Comparison of ENCODE assay signal across 8 cellular contexts in the genomic region with DNA sequence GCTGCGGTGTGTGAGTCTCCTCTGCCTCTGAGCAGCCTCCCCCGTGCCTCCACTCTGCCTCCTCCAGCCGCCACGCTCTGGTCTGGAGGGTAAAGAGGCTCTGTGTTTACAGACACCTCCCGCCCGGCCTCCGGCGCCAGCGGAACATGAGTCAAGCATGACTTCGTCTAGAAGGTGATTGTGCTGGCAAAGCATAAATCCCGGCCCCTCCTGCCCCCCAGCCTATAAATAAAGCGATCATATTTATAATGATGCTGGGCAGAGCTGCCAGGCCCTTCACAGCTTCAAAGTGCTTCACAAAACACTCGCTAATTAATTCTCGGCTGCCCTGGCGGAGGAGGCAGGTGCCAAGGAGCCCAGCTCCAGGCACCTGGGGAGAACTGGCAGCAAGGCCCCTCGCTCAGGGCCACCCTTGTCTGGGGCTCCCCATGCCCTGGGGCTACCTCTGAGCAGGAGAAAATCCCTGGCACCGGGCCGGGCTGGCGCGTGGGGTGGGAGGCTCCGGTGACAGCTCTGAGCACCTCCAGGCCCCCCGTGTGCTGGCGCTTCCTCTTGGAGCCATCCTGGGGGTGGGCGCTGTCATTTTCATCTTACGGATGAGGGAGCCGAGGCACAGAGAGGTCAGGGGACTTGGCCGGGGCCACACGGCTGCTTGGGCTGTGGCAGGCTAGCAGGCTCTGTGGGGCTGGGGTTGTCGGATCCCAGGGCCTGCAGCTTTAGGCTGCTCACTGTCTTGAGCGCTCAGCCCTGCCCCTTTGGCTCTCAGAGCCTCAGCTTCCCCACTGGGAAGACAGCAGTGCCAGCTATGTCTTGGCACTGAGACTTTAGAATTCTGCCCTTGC.
DNase-seq lines count a peak whose midpoint lies in the region; ATAC-seq and TF ChIP-seq lines count a peak whose summit lies in the region.

No MANE protein-coding gene starts in this region.

- H3K9me3 ChIP-seq in skeletal muscle tissue (ENCODE audit: control insufficient read depth in 3 of 3, low read length in 3 of 3), result no peaks in the 10 kb centered on the region
- H3K9me3 ChIP-seq in CD8-positive, alpha-beta memory T cell (ENCODE audit: low read length), result no peaks in the 10 kb centered on the region

- no peaks in the 10 kb centered on the region for H3K9me3 Mint-ChIP-seq in CD8-positive, alpha-beta memory T cell
- no peaks in the 10 kb centered on the region for H3K9me3 Mint-ChIP-seq in natural killer cell
- no peaks in the 10 kb centered on the region for H3K9me3 Mint-ChIP-seq in stimulated activated naive CD8-positive, alpha-beta T cell treated with anti-CD3 and anti-CD28 coated beads, Interleukin-15, amount 100 ng/mL, for 72 hours

- H3K4me3 ChIP-seq in skeletal muscle tissue (ENCODE audit: low read length in 3 of 3), result peak overlapping the region; percentile 14 to 53 (median 49)
- H3K4me3 ChIP-seq in CD8-positive, alpha-beta memory T cell (ENCODE audit: low read length), result no peak overlapping the region

- no peak overlapping the region for H3K27ac Mint-ChIP-seq in CD8-positive, alpha-beta memory T cell
- H3K27ac Mint-ChIP-seq in natural killer cell, result no peak overlapping the region
- H3K27ac Mint-ChIP-seq in stimulated activated naive CD8-positive, alpha-beta T cell treated with anti-CD3 and anti-CD28 coated beads, Interleukin-15, amount 100 ng/mL, for 72 hours, result no peak overlapping the region

- H3K27ac ChIP-seq in foreskin keratinocyte (no peak overlapping the region), skeletal muscle tissue (ENCODE audit: low read depth, low read length) (peak overlapping the region; percentile 91)
- H3K27ac ChIP-seq in CD8-positive, alpha-beta memory T cell (ENCODE audit: low read depth, low read length), result no peak overlapping the region

- DNase-seq in HEK293T (ENCODE audit: extremely low spot score) (peak; percentile 37), RPMI7951 (ENCODE audit: low read depth) (peak; percentile 72), foreskin keratinocyte (peak; percentile 47 to 69), GM10266 (ENCODE audit: extremely low spot score) (no peak), natural killer cell (no peak)
- no peak for DNase-seq in CD8-positive, alpha-beta memory T cell
- DNase-seq in stimulated activated naive CD8-positive, alpha-beta T cell treated with anti-CD3 and anti-CD28 coated beads, Interleukin-15, amount 100 ng/mL, for 72 hours, result no peak

- no peaks in the 10 kb centered on the region for H3K27me3 Mint-ChIP-seq in CD8-positive, alpha-beta memory T cell
- no peaks in the 10 kb centered on the region for H3K27me3 Mint-ChIP-seq in natural killer cell (ENCODE audit: low read depth in 2 of 2)
- no peaks in the 10 kb centered on the region for H3K27me3 Mint-ChIP-seq in stimulated activated naive CD8-positive, alpha-beta T cell treated with anti-CD3 and anti-CD28 coated beads, Interleukin-15, amount 100 ng/mL, for 72 hours

- peaks cover 3 to 11% (median 3%) of the 10 kb centered on the region in 3 donors for H3K36me3 Mint-ChIP-seq in CD8-positive, alpha-beta memory T cell
- H3K36me3 Mint-ChIP-seq in natural killer cell, result no peaks in the 10 kb centered on the region

- intact Hi-C loops in natural killer cell (cut with micrococcal nuclease), result no loop called here

- peak; percentile 82 for ATAC-seq in foreskin keratinocyte
- no peak for ATAC-seq in natural killer cell
- ATAC-seq in stimulated activated naive CD8-positive, alpha-beta T cell treated with anti-CD3 and anti-CD28 coated beads, Interleukin-15, amount 100 ng/mL, for 72 hours, result no peak

- H3K4me1 ChIP-seq in foreskin keratinocyte (peaks cover 15% of the 10 kb centered on the region), skeletal muscle tissue (ENCODE audit: control insufficient read depth in 3 of 3, insufficient read depth in 3 of 3, low read length in 3 of 3) (peaks cover 78 to 96% (median 86%) of the 10 kb centered on the region in 3 donors)
- no peaks in the 10 kb centered on the region for H3K4me1 ChIP-seq in CD8-positive, alpha-beta memory T cell (ENCODE audit: insufficient read depth, low read length)

- POLR2A ChIA-PET in HEK293T (lab: Yijun Ruan, JAX), result no interaction called here
- POLR2A ChIA-PET in CD8-positive, alpha-beta memory T cell (lab: Charles Lee), result interaction anchor here (1.3 kb wide), 1 partner anchor 23 kb away, joined by 3 read pairs; no protein-coding TSS in a partner anchor

- H3K27me3 ChIP-seq in foreskin keratinocyte (no peaks in the 10 kb centered on the region), skeletal muscle tissue (ENCODE audit: control insufficient read depth in 3 of 3, insufficient read depth in 3 of 3, low read length in 3 of 3) (no peaks in the 10 kb centered on the region)
- no peaks in the 10 kb centered on the region for H3K27me3 ChIP-seq in CD8-positive, alpha-beta memory T cell (ENCODE audit: insufficient read depth, low read length, poor library complexity, severe bottlenecking)

- no peak overlapping the region for H3K4me3 Mint-ChIP-seq in CD8-positive, alpha-beta memory T cell
- no peak overlapping the region for H3K4me3 Mint-ChIP-seq in natural killer cell
- H3K4me3 Mint-ChIP-seq in stimulated activated naive CD8-positive, alpha-beta T cell treated with anti-CD3 and anti-CD28 coated beads, Interleukin-15, amount 100 ng/mL, for 72 hours, result no peak overlapping the region

- peaks cover 3 to 22% (median 21%) of the 10 kb centered on the region in 3 donors for H3K36me3 ChIP-seq in skeletal muscle tissue (ENCODE audit: control insufficient read depth in 3 of 3, insufficient read depth in 3 of 3, low read length in 3 of 3)
- no peaks in the 10 kb centered on the region for H3K36me3 ChIP-seq in CD8-positive, alpha-beta memory T cell (ENCODE audit: insufficient read depth, low read length)

- TF ChIP-seq CTCF in foreskin keratinocyte (conservative IDR thresholded peaks at IDR 0.05) (no peak), GM10266 (IDR thresholded peaks at IDR 0.05; ENCODE audit: control insufficient read depth, insufficient read depth, low read depth, missing control alignments) (no peak), natural killer cell (IDR thresholded peaks at IDR 0.05) (no peak)

- peak overlapping the region; percentile 65 to 91 (median 77) for H3K9ac ChIP-seq in skeletal muscle tissue (ENCODE audit: low read depth in 1 of 3, low read length in 3 of 3)

- H3K4me1 Mint-ChIP-seq in CD8-positive, alpha-beta memory T cell, result peaks cover 7 to 12% (median 12%) of the 10 kb centered on the region in 3 donors
- H3K4me1 Mint-ChIP-seq in natural killer cell, result peaks cover 8 to 28% of the 10 kb centered on the region in 2 donors
- H3K4me1 Mint-ChIP-seq in stimulated activated naive CD8-positive, alpha-beta T cell treated with anti-CD3 and anti-CD28 coated beads, Interleukin-15, amount 100 ng/mL, for 72 hours, result peaks cover 17% of the 10 kb centered on the region

- CTCF ChIA-PET in HEK293T (lab: Yijun Ruan, JAX), result interaction anchor here (0.7 to 1.1 kb wide), 2 partner anchors 22 to 26 kb away, joined by 3 read pairs; no protein-coding TSS in a partner anchor
- CTCF ChIA-PET in CD8-positive, alpha-beta memory T cell (lab: Charles Lee), result interaction anchor here (0.7 to 2.1 kb wide), 2 partner anchors 29 to 32 kb away, joined by 3 to 4 read pairs; no protein-coding TSS in a partner anchor

TF ChIP-seq in HEK293T, 16 proteins besides CTCF, POLR2A, EP300 and RAD21:
- TF ChIP-seq NFRKB (IDR thresholded peaks at IDR 0.05) (no peak), SUZ12 (IDR thresholded peaks at IDR 0.05) (no peak), L3MBTL2 (conservative IDR thresholded peaks at IDR 0.05) (no peak), FOXM1 (IDR thresholded peaks at IDR 0.05; ENCODE audit: borderline replicate concordance) (no peak), SP1 (IDR thresholded peaks at IDR 0.05) (no peak), ZNF384 (IDR thresholded peaks at IDR 0.05) (no peak), CTBP1 (IDR thresholded peaks at IDR 0.05; ENCODE audit: borderline replicate concordance) (no peak), ELF4 (IDR thresholded peaks at IDR 0.05) (no peak), HDGF (IDR thresholded peaks at IDR 0.05; ENCODE audit: borderline replicate concordance) (no peak), BHLHE40 (IDR thresholded peaks at IDR 0.05; ENCODE audit: borderline replicate concordance) (no peak), FOXK2 (IDR thresholded peaks at IDR 0.05) (no peak), ARNT (IDR thresholded peaks at IDR 0.05) (no peak), TARDBP (IDR thresholded peaks at IDR 0.05) (no peak), LEF1 (IDR thresholded peaks at IDR 0.05; ENCODE audit: borderline replicate concordance) (no peak), FOXA1 (IDR thresholded peaks at IDR 0.05) (no peak)
- TF ChIP-seq, protein P1, sequence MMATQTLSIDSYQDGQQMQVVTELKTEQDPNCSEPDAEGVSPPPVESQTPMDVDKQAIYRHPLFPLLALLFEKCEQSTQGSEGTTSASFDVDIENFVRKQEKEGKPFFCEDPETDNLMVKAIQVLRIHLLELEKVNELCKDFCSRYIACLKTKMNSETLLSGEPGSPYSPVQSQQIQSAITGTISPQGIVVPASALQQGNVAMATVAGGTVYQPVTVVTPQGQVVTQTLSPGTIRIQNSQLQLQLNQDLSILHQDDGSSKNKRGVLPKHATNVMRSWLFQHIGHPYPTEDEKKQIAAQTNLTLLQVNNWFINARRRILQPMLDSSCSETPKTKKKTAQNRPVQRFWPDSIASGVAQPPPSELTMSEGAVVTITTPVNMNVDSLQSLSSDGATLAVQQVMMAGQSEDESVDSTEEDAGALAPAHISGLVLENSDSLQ (IDR thresholded peaks at IDR 0.05), result no peak

Comparison
In these comparisons a context has a peak if more than half of its experiments do, and no peak if none do; other contexts are left out.
1. DNase-seq: peak in HEK293T (single experiment), RPMI7951 (single experiment) and foreskin keratinocyte (2 of 2); none in CD8-positive, alpha-beta memory T cell (0 of 5), GM10266 (single experiment), natural killer cell (single experiment) and stimulated activated naive CD8-positive, alpha-beta T cell treated with anti-CD3 and anti-CD28 coated beads, Interleukin-15, amount 100 ng/mL, for 72 hours (0 of 2).